8 cellular contexts compared by ENCODE assay signal in the genomic region with DNA sequence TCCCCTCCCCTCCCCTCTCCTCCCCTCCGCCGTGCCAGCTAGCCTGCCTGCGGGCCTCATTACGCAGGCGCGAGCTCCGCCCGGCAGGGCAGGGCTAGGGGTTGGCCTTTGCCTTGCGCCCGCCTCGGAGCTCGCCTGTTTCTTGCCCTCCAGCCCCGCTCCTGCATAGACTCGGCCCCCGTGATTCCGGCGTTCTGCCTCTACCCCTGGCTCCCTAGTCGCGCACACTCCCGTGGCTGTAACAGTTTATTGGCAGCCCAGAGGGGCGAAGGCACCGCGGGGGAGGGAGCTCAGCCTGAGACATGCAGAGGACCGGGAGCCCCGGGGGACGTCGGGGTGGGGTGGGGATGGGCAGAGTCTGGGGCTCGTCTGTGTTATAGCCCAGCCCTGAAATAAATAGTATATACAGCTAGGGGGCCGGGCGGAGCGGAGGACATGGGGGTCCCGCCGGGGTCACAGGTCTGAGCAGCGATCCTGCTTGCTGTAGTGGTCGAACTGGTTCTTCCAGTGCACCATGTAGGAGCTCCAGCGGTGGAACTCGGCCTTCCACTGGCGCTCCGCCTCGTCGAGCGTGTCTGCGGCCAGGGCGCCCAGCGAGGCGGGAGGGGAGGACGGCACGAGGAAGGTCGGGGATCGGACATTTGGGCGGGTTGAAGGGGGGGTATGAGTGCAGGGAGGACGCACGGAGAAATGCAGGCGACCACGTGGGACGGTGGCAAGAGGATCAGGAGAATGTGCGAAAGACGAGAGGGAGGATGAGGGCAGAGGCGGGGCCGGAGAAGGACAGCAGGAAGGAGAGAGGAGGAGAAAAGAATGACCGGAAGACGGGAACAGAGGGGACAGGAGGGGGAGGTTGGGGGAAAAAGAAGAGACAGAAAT. TPM values are rescaled to one million over a fixed set of nuclear protein-coding genes. Genes with fewer than 3 reads are reported as not detected.
A peak's percentile ranks its signal among the peaks of the same experiment; 100 is the strongest.
DNase-seq lines count a peak whose midpoint lies in the region; ATAC-seq and TF ChIP-seq lines count a peak whose summit lies in the region.

No MANE protein-coding gene starts in this region.

- H3K4me2 ChIP-seq in DOHH2 (ENCODE audit: low read length) = peak overlapping the region; percentile 79
- peak overlapping the region; percentile 98 for H3K4me2 ChIP-seq in MM.1S (ENCODE audit: low read depth, low read length)

- peak; percentile 93 for ATAC-seq in stimulated activated naive CD8-positive, alpha-beta T cell treated with anti-CD3 and anti-CD28 coated beads, Interleukin-15, amount 100 ng/mL, for 72 hours

- peaks cover 59% of the 10 kb centered on the region for H3K4me1 ChIP-seq in DOHH2 (ENCODE audit: control insufficient read depth, low read length)
- peaks cover 10% of the 10 kb centered on the region for H3K4me1 ChIP-seq in MM.1S (ENCODE audit: low read length)

- H2AFZ ChIP-seq in MM.1S (ENCODE audit: low read length) = peak overlapping the region; percentile 75

- H3K27me3 Mint-ChIP-seq in neural crest cell (ENCODE audit: low read depth) = peaks cover 25% of the 10 kb centered on the region
- peaks cover 51% of the 10 kb centered on the region for H3K27me3 Mint-ChIP-seq in stimulated activated naive CD8-positive, alpha-beta T cell treated with anti-CD3 and anti-CD28 coated beads, Interleukin-15, amount 100 ng/mL, for 72 hours

- no peaks in the 10 kb centered on the region for H3K9me3 Mint-ChIP-seq in neural crest cell
- H3K9me3 Mint-ChIP-seq in stimulated activated naive CD8-positive, alpha-beta T cell treated with anti-CD3 and anti-CD28 coated beads, Interleukin-15, amount 100 ng/mL, for 72 hours = no peaks in the 10 kb centered on the region

- H3K4me1 Mint-ChIP-seq in neural crest cell = peaks cover 48% of the 10 kb centered on the region
- H3K4me1 Mint-ChIP-seq in stimulated activated naive CD8-positive, alpha-beta T cell treated with anti-CD3 and anti-CD28 coated beads, Interleukin-15, amount 100 ng/mL, for 72 hours = peaks cover 63% of the 10 kb centered on the region

- no peak overlapping the region; the same call in 1 of the 2 replicates for H3K9ac ChIP-seq in MM.1S (ENCODE audit: low read length)

- H3K36me3 ChIP-seq in DOHH2 (ENCODE audit: control insufficient read depth, low read length) (peaks cover 42% of the 10 kb centered on the region), MM.1S (replicated peaks; ENCODE audit: insufficient read depth, low read length) (peaks cover 34% of the 10 kb centered on the region)

- H3K79me2 ChIP-seq in DOHH2 (ENCODE audit: control insufficient read depth, low read length) = peaks cover 18% of the 10 kb centered on the region
- peaks cover 9% of the 10 kb centered on the region for H3K79me2 ChIP-seq in MM.1S (ENCODE audit: low read length)

- DNase-seq in GOT3 (lab: John Stamatoyannopoulos, UW) (peak; percentile 72), MM.1S (peak; percentile 92), SHP77 (lab: John Stamatoyannopoulos, UW) (peak; percentile 71 to 84), fibroblast of villous mesenchyme (ENCODE audit: low read depth) (peak; percentile 92), neural crest cell (ENCODE audit: low read depth, low spot score) (peak; percentile 80)
- peak; percentile 97 for DNase-seq in activated effector memory CD4-positive, alpha-beta T cell treated with anti-CD3 and anti-CD28 coated beads, Interleukin-2, amount 50 U/mL, for 16 hours
- peak; percentile 91 to 93 for DNase-seq in stimulated activated naive CD8-positive, alpha-beta T cell treated with anti-CD3 and anti-CD28 coated beads, Interleukin-15, amount 100 ng/mL, for 72 hours

- peak overlapping the region; percentile 98 for H3K27ac Mint-ChIP-seq in neural crest cell (ENCODE audit: unreplicated experiment)
- H3K27ac Mint-ChIP-seq in stimulated activated naive CD8-positive, alpha-beta T cell treated with anti-CD3 and anti-CD28 coated beads, Interleukin-15, amount 100 ng/mL, for 72 hours = peak overlapping the region; percentile 6 to 87

- H3K4me3 ChIP-seq in DOHH2 (ENCODE audit: low read length) = peak overlapping the region; percentile 71
- H3K4me3 ChIP-seq in MM.1S (ENCODE audit: low read length) = peak overlapping the region; percentile 82
- H3K4me3 ChIP-seq in fibroblast of villous mesenchyme (ENCODE audit: low read depth, low read length) = peak overlapping the region; percentile 64

- H3K36me3 Mint-ChIP-seq in neural crest cell (ENCODE audit: low read depth) = peaks cover 19% of the 10 kb centered on the region

- H3K27me3 ChIP-seq in DOHH2 (ENCODE audit: control insufficient read depth, low read length) (peaks cover 35% of the 10 kb centered on the region), MM.1S (replicated peaks; ENCODE audit: insufficient read depth, low read length) (peaks cover 50% of the 10 kb centered on the region)

- peak overlapping the region; percentile 90 for H3K4me3 Mint-ChIP-seq in neural crest cell
- peak overlapping the region; percentile 82 to 94 for H3K4me3 Mint-ChIP-seq in stimulated activated naive CD8-positive, alpha-beta T cell treated with anti-CD3 and anti-CD28 coated beads, Interleukin-15, amount 100 ng/mL, for 72 hours

- no peaks in the 10 kb centered on the region for H3K9me2 ChIP-seq in DOHH2 (replicated peaks; ENCODE audit: control insufficient read depth, low read length)
- no peaks in the 10 kb centered on the region for H3K9me2 ChIP-seq in MM.1S (replicated peaks; ENCODE audit: insufficient read depth, low read length)

- peaks cover 13% of the 10 kb centered on the region; the same call in 1 of the 2 replicates for H4K20me1 ChIP-seq in DOHH2 (ENCODE audit: control insufficient read depth, insufficient read depth, low read depth, low read length)
- no peaks in the 10 kb centered on the region for H4K20me1 ChIP-seq in MM.1S (ENCODE audit: insufficient read depth, low read length)

- H3K9me3 ChIP-seq in DOHH2 (ENCODE audit: control insufficient read depth, insufficient read depth, low read length) = no peaks in the 10 kb centered on the region
- no peaks in the 10 kb centered on the region for H3K9me3 ChIP-seq in MM.1S (replicated peaks; ENCODE audit: insufficient read depth, low read length)

- TF ChIP-seq CTCF in DOHH2 (IDR thresholded peaks at IDR 0.05; ENCODE audit: low read depth, low read length, poor library complexity, severe bottlenecking) (no peak), MM.1S (IDR thresholded peaks at IDR 0.05; ENCODE audit: low read length) (no peak), fibroblast of villous mesenchyme (IDR thresholded peaks at IDR 0.05; ENCODE audit: insufficient read depth, low read depth, low read length) (no peak), neural crest cell (conservative IDR thresholded peaks at IDR 0.05) (peak; percentile 31)

- H3F3A ChIP-seq in DOHH2 (ENCODE audit: control insufficient read depth, insufficient read depth) (peaks cover 32% of the 10 kb centered on the region), MM.1S (ENCODE audit: insufficient read depth, low read length) (peaks cover 12% of the 10 kb centered on the region; the same call in 1 of the 2 replicates)

- H3K27ac ChIP-seq in DOHH2 (ENCODE audit: low read depth, low read length) = peak overlapping the region; percentile 46
- H3K27ac ChIP-seq in MM.1S (ENCODE audit: low read length) = no peak overlapping the region

RNA-seq across cellular contexts. Expression of a gene that starts 0.5 kb away (rescaled TPM):
- total RNA-seq in fibroblast of villous mesenchyme (5.6 and 7.1 TPM in 2 replicates), neural crest cell (4.4 and 4.6 TPM in 2 replicates)

RNA-seq across cellular contexts. Expression of a gene that starts 5.7 kb away (rescaled TPM):
- total RNA-seq in fibroblast of villous mesenchyme = not detected in 2 replicates
- total RNA-seq in neural crest cell = 1.7 and 2.0 TPM in 2 replicates

RNA-seq across cellular contexts. Expression of a gene that starts 15.1 kb away (rescaled TPM):
- total RNA-seq in fibroblast of villous mesenchyme (50.1 and 50.6 TPM in 2 replicates), neural crest cell (330 and 356 TPM in 2 replicates)

RNA-seq across cellular contexts. Expression of a gene that starts 22.8 kb away (rescaled TPM):
- total RNA-seq in fibroblast of villous mesenchyme (86.0 and 106 TPM in 2 replicates), neural crest cell (34.8 and 39.7 TPM in 2 replicates)

RNA-seq across cellular contexts. Expression of a gene that starts 37.5 kb away (rescaled TPM):
- total RNA-seq in fibroblast of villous mesenchyme (16.0 and 20.0 TPM in 2 replicates), neural crest cell (25.2 and 27.7 TPM in 2 replicates)
